ENCODE assay signal across 1 cellular context in genomic region chr1:75618382-75618781, GRCh38.
TF ChIP-seq lines count a peak whose summit lies in the region.

No MANE protein-coding gene starts in this region.

TF ChIP-seq in HEK293, 187 proteins besides CTCF, POLR2A, EP300 and RAD21 (continued from another document):
- TF ChIP-seq ZBTB26 (tag by site-specific recombination; optimal IDR thresholded peaks at IDR 0.05), result no peak
- no peak for TF ChIP-seq ZNF155 (tag by site-specific recombination; IDR thresholded peaks at IDR 0.05)
- TF ChIP-seq ZNF660 (tag by site-specific recombination; IDR thresholded peaks at IDR 0.05), result no peak
- TF ChIP-seq ZSCAN5A (tag by site-specific recombination; IDR thresholded peaks at IDR 0.05), result no peak
- TF ChIP-seq KLF10 (tag by site-specific recombination; IDR thresholded peaks at IDR 0.05), result no peak
- TF ChIP-seq ZNF280C (tag by site-specific recombination; IDR thresholded peaks at IDR 0.05), result no peak
- no peak for TF ChIP-seq ZNF48 (tag by site-specific recombination; IDR thresholded peaks at IDR 0.05)
- no peak for TF ChIP-seq OVOL3 (tag by site-specific recombination; IDR thresholded peaks at IDR 0.05)
- no peak for TF ChIP-seq ZNF354C (tag by site-specific recombination; IDR thresholded peaks at IDR 0.05; ENCODE audit: borderline replicate concordance, low read depth)
- TF ChIP-seq ZNF639 (tag by site-specific recombination; IDR thresholded peaks at IDR 0.05), result no peak; the same call in 1 of the 2 replicates
- TF ChIP-seq ZNF514 (tag by site-specific recombination; IDR thresholded peaks at IDR 0.05), result no peak
- TF ChIP-seq, protein P1, sequence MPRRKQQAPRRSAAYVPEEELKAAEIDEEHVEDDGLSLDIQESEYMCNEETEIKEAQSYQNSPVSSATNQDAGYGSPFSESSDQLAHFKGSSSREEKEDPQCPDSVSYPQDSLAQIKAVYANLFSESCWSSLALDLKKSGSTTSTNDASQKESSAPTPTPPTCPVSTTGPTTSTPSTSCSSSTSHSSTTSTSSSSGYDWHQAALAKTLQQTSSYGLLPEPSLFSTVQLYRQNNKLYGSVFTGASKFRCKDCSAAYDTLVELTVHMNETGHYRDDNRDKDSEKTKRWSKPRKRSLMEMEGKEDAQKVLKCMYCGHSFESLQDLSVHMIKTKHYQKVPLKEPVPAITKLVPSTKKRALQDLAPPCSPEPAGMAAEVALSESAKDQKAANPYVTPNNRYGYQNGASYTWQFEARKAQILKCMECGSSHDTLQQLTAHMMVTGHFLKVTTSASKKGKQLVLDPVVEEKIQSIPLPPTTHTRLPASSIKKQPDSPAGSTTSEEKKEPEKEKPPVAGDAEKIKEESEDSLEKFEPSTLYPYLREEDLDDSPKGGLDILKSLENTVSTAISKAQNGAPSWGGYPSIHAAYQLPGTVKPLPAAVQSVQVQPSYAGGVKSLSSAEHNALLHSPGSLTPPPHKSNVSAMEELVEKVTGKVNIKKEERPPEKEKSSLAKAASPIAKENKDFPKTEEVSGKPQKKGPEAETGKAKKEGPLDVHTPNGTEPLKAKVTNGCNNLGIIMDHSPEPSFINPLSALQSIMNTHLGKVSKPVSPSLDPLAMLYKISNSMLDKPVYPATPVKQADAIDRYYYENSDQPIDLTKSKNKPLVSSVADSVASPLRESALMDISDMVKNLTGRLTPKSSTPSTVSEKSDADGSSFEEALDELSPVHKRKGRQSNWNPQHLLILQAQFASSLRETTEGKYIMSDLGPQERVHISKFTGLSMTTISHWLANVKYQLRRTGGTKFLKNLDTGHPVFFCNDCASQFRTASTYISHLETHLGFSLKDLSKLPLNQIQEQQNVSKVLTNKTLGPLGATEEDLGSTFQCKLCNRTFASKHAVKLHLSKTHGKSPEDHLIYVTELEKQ (tag by site-specific recombination; IDR thresholded peaks at IDR 0.05; ENCODE audit: borderline replicate concordance), result no peak; the same call in 1 of the 2 replicates
- no peak for TF ChIP-seq ZNF610 (tag by site-specific recombination; IDR thresholded peaks at IDR 0.05; ENCODE audit: borderline replicate concordance)
- TF ChIP-seq KLF1 (tag by site-specific recombination; IDR thresholded peaks at IDR 0.05), result no peak
- TF ChIP-seq ZNF843 (tag by site-specific recombination; IDR thresholded peaks at IDR 0.05), result peak; percentile 67
- TF ChIP-seq HIC1 (tag by site-specific recombination; IDR thresholded peaks at IDR 0.05), result no peak
- TF ChIP-seq ZNF768 (tag by site-specific recombination; IDR thresholded peaks at IDR 0.05), result no peak
- TF ChIP-seq ZNF623 (tag by site-specific recombination; IDR thresholded peaks at IDR 0.05), result no peak
- TF ChIP-seq ZNF426 (tag by site-specific recombination; IDR thresholded peaks at IDR 0.05), result no peak
- no peak for TF ChIP-seq ZNF837 (tag by site-specific recombination; IDR thresholded peaks at IDR 0.05)
- TF ChIP-seq ZNF600 (tag by site-specific recombination; IDR thresholded peaks at IDR 0.05), result peak; percentile 52
TF ChIP-seq in HEK293: peak in this region for 25.
